ENCODE assay signal across 32 cellular contexts in genomic region chr4:72942565-72942964, GRCh38.
"Had no signal": no experiment of that assay in that cellular context is flagged by ENCODE, and none has a peak within 500 bp of the region (broad histone marks: within the 10 kb centered on the region; RNA-seq: fewer than 3 reads in every experiment).

No MANE protein-coding gene starts in this region.

- H3K27me3 Mint-ChIP-seq: stimulated activated naive B cell treated with anti-CD40 and anti-IgM and Interleukin-4, amounts not matched to agents 10 μg/mL and 1 μg/mL and 100 μg/mL, for 72 hours had no signal

- H3K9me3 ChIP-seq: lower lobe of right lung, pancreas, prostate gland, testis, thyroid gland, transverse colon, vagina had no signal

- H3K4me3 ChIP-seq: lower lobe of right lung, neural progenitor cell, pancreas, prostate gland, skin epidermis, stomach, testis, thyroid gland, transverse colon, upper lobe of left lung, vagina had no signal

- H3K4me3 Mint-ChIP-seq: mesothelial cell of epicardium; naive B cell; natural killer cell; nephron progenitor cell; neural progenitor cell; stimulated activated naive B cell treated with anti-CD40 and anti-IgM and Interleukin-4, amounts not matched to agents 10 μg/mL and 1 μg/mL and 100 μg/mL, for 72 hours had no signal

- H3K36me3 ChIP-seq: lower lobe of right lung, neural progenitor cell, pancreas, prostate gland, stomach, thyroid gland, transverse colon, upper lobe of left lung, vagina had no signal

- H3K4me1 Mint-ChIP-seq: mesothelial cell of epicardium; naive B cell; natural killer cell; nephron progenitor cell; stimulated activated naive B cell treated with anti-CD40 and anti-IgM and Interleukin-4, amounts not matched to agents 10 μg/mL and 1 μg/mL and 100 μg/mL, for 72 hours had no signal

- H3K4me2 ChIP-seq: neural progenitor cell had no signal

- ATAC-seq: left cardiac atrium; left lobe of liver; lower lobe of right lung; natural killer cell; pancreas; right cardiac atrium; sciatic nerve; stimulated activated naive B cell treated with anti-CD40 and anti-IgM and Interleukin-4, amounts not matched to agents 10 μg/mL and 1 μg/mL and 100 μg/mL, for 72 hours; stimulated activated naive CD8-positive, alpha-beta T cell treated with anti-CD3 and anti-CD28 coated beads, Interleukin-15, Interleukin-2, amounts not matched to agents 100 U/mL and 50 U/mL, for 24 hours had no signal

- FAIRE-seq: keratinocyte, pancreas had no signal

- DNase-seq: hippocampal formation; kidney glomerular epithelial cell; left cardiac atrium; lower lobe of right lung; mammary epithelial cell; mesenchymal stem cell; naive B cell; natural killer cell; nephron progenitor cell; pancreas; posterior cingulate gyrus; retina; right cardiac atrium; stimulated activated CD4-positive, alpha-beta T cell treated with anti-CD3 and anti-CD28 coated beads, Interleukin-12 subunit alpha, Interleukin-12 subunit beta, amount 100 ng/mL, for 4 hours; stimulated activated CD4-positive, alpha-beta T cell treated with anti-CD3 and anti-CD28 coated beads, Interleukin-15, amount 100 ng/mL, for 24 hours; stimulated activated CD4-positive, alpha-beta T cell treated with anti-CD3 and anti-CD28 coated beads, Interleukin-2, amount 100 ng/mL, for 24 hours; stimulated activated CD4-positive, alpha-beta T cell treated with anti-CD3 and anti-CD28 coated beads, Interleukin-4, amount 100 ng/mL, for 1 hour; stimulated activated naive B cell treated with anti-CD40 and anti-IgM and Interleukin-4, amounts not matched to agents 10 μg/mL and 1 μg/mL and 100 μg/mL, for 72 hours; stimulated activated naive CD8-positive, alpha-beta T cell treated with anti-CD3 and anti-CD28 coated beads, Interleukin-15, Interleukin-2, amounts not matched to agents 100 U/mL and 50 U/mL, for 24 hours; stomach; testis; thyroid gland; transverse colon; upper lobe of left lung had no signal

- H3K27me3 ChIP-seq: neural progenitor cell, pancreas, stomach, testis, thyroid gland, transverse colon, upper lobe of left lung, vagina had no signal

- H3K27ac ChIP-seq: lower lobe of right lung, neural progenitor cell, pancreas, prostate gland, skin epidermis, stomach, testis, thyroid gland, transverse colon, upper lobe of left lung, vagina had no signal

- H3K27ac Mint-ChIP-seq: mesothelial cell of epicardium; naive B cell; natural killer cell; nephron progenitor cell; neural progenitor cell; stimulated activated naive B cell treated with anti-CD40 and anti-IgM and Interleukin-4, amounts not matched to agents 10 μg/mL and 1 μg/mL and 100 μg/mL, for 72 hours had no signal

- H3K4me1 ChIP-seq: lower lobe of right lung, pancreas, prostate gland, stomach, testis, transverse colon, upper lobe of left lung, vagina had no signal

- H3K9ac ChIP-seq: neural progenitor cell had no signal

- H3K36me3 Mint-ChIP-seq: mesothelial cell of epicardium; naive B cell; natural killer cell; neural progenitor cell; stimulated activated naive B cell treated with anti-CD40 and anti-IgM and Interleukin-4, amounts not matched to agents 10 μg/mL and 1 μg/mL and 100 μg/mL, for 72 hours had no signal

- H3K9me3 Mint-ChIP-seq: mesothelial cell of epicardium, nephron progenitor cell, neural progenitor cell had no signal

- H2AFZ ChIP-seq: neural progenitor cell had no signal
